ENCODE assay signal across 14 cellular contexts in the genomic region with DNA sequence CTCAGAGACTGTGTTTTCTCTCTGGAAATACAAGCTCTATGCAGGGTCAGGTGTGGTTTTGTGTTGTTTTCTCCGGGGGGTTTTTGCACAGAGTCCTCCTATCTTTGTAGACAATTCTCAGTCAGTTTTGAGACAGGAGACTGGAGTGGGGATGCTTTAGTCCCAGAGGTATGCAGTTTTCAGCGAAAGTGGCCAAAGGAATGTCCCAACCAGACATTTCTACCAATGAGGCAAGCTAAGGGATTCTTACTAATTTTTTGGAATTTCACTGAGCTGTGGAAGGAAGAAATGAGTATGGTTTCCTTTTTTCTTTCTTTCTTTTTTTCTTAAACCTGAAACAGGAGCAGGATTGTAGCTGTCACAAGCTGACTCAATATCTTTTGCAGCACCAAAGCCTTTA. TPM values are rescaled to one million over a fixed set of nuclear protein-coding genes. Genes with fewer than 3 reads are reported as not detected.
DNase-seq lines count a peak whose midpoint lies in the region; ATAC-seq and TF ChIP-seq lines count a peak whose summit lies in the region.
"Had no signal": no experiment of that assay in that cellular context is flagged by ENCODE, and none has a peak within 500 bp of the region (broad histone marks: within the 10 kb centered on the region; RNA-seq: fewer than 3 reads in every experiment).

No MANE protein-coding gene starts in this region.

- DNase-seq in AG08395 (ENCODE audit: low spot score) (peak; percentile 81), esophagus squamous epithelium (lab: John Stamatoyannopoulos, UW) (no peak), non-pigmented ciliary epithelial cell (ENCODE audit: low read depth) (peak; percentile 8), BE2C (no peak), NCI-H510A treated with DMSO at 0.1 percent for 48 hours (lab: John Stamatoyannopoulos, UW) (no peak), NCI-H1436 treated with DMSO at 0.1 percent for 48 hours (lab: John Stamatoyannopoulos, UW) (no peak)
- no peak for DNase-seq in naive thymus-derived CD8-positive, alpha-beta T cell
- DNase-seq: activated T-cell treated with anti-CD3 and anti-CD28 coated beads for 4 hours, MG63, posterior cingulate gyrus, RPMI8226, substantia nigra had no signal

- no peaks in the 10 kb centered on the region for H3K9me3 ChIP-seq in HUES64 (ENCODE audit: insufficient read depth, low read depth, low read length)
- no peaks in the 10 kb centered on the region for H3K9me3 ChIP-seq in esophagus squamous epithelium
- H3K9me3 ChIP-seq in BE2C = no peaks in the 10 kb centered on the region
- H3K9me3 ChIP-seq: MG63 had no signal

- H3K9ac ChIP-seq in HUES64 (ENCODE audit: low read depth, low read length) = peak overlapping the region; percentile 57; the same call in 1 of the 2 replicates

- no peaks in the 10 kb centered on the region for H3K27me3 Mint-ChIP-seq in naive thymus-derived CD8-positive, alpha-beta T cell

- H3K4me3 ChIP-seq in HUES64 (ENCODE audit: low read length) = no peak overlapping the region
- no peak overlapping the region for H3K4me3 ChIP-seq in esophagus squamous epithelium
- H3K4me3 ChIP-seq in BE2C (ENCODE audit: low read depth, low read length) = no peak overlapping the region
- H3K4me3 ChIP-seq: MG63 had no signal

- no peak overlapping the region for H3K4me3 Mint-ChIP-seq in naive thymus-derived CD8-positive, alpha-beta T cell
- H3K4me3 Mint-ChIP-seq: B cell had no signal

- TF ChIP-seq CTCF in esophagus squamous epithelium (IDR thresholded peaks at IDR 0.05) = no peak
- TF ChIP-seq CTCF in BE2C (IDR thresholded peaks at IDR 0.05; ENCODE audit: low read depth, low read length) = no peak

- peaks cover 2 to 8% (median 6%) of the 10 kb centered on the region in 4 donors for H3K4me1 Mint-ChIP-seq in naive thymus-derived CD8-positive, alpha-beta T cell
- H3K4me1 Mint-ChIP-seq: B cell had no signal

- H3K4me1 ChIP-seq in HUES64 (ENCODE audit: insufficient read depth, low read length) (peaks cover 34% of the 10 kb centered on the region), esophagus squamous epithelium (peaks cover 0 to 11% (median 0%) of the 10 kb centered on the region in 3 donors), BE2C (no peaks in the 10 kb centered on the region)

- POLR2A ChIA-PET in naive thymus-derived CD8-positive, alpha-beta T cell (lab: Charles Lee) = no interaction called here

- H3K27me3 ChIP-seq in HUES64 (ENCODE audit: insufficient read depth, low read length) (no peaks in the 10 kb centered on the region), esophagus squamous epithelium (no peaks in the 10 kb centered on the region), BE2C (no peaks in the 10 kb centered on the region)
- H3K27me3 ChIP-seq: MG63 had no signal

- peak overlapping the region; percentile 100 for H3K27ac ChIP-seq in HUES64 (ENCODE audit: low read depth, low read length)
- peak overlapping the region in 3 of 4 donors; percentile 19 to 46 (median 29) for H3K27ac ChIP-seq in esophagus squamous epithelium

- no peaks in the 10 kb centered on the region for H3K36me3 ChIP-seq in HUES64 (ENCODE audit: insufficient read depth, low read length)
- H3K36me3 ChIP-seq in esophagus squamous epithelium = no peaks in the 10 kb centered on the region
- H3K36me3 ChIP-seq in BE2C = no peaks in the 10 kb centered on the region
- H3K36me3 ChIP-seq: MG63 had no signal

- peak overlapping the region in 1 of 10 donors; percentile 13 for H3K27ac Mint-ChIP-seq in naive thymus-derived CD8-positive, alpha-beta T cell
- H3K27ac Mint-ChIP-seq: B cell had no signal

- no peaks in the 10 kb centered on the region for H3K9me3 Mint-ChIP-seq in naive thymus-derived CD8-positive, alpha-beta T cell

- no peaks in the 10 kb centered on the region for H3K36me3 Mint-ChIP-seq in naive thymus-derived CD8-positive, alpha-beta T cell

- ATAC-seq in naive thymus-derived CD8-positive, alpha-beta T cell = no peak

- TF ChIP-seq POLR2A in esophagus squamous epithelium (IDR thresholded peaks at IDR 0.05) = no peak

- WGBS in HUES64 = 94% methylated on average over 2 of the region's 2 CpGs
- 60 to 73% methylated on average over 2 of the region's 2 CpGs for WGBS in esophagus squamous epithelium, 2 donors

- intact Hi-C loops in esophagus squamous epithelium (cut with DNase I) = no loop called here

RNA-seq across cellular contexts. Expression of a gene that starts 35.3 kb away (rescaled TPM):
- polyA plus RNA-seq in HUES64 (2013, experiment 1 of 2) = 27.3 TPM
- polyA plus RNA-seq in HUES64 (2013, experiment 2 of 2) = 28.5 TPM
- total RNA-seq in esophagus squamous epithelium = 100 to 1,000 TPM in 1 of 4 donors, 10 to 100 TPM in 3; 26.1 to 140 (median 41.3) TPM
- 1 to 10 TPM; 7.0 to 7.9 TPM for total RNA-seq in naive thymus-derived CD8-positive, alpha-beta T cell
- 10 to 100 TPM; 11.7 to 23.3 (median 15.7) TPM for polyA plus RNA-seq in naive thymus-derived CD8-positive, alpha-beta T cell
- 5.9 TPM for polyA plus RNA-seq in BE2C (2012; ENCODE audit: insufficient read depth, insufficient read length, low read depth)

Comparison
In these comparisons a context has a peak if more than half of its experiments do, and no peak if none do; other contexts are left out.
1. DNase-seq: peak in AG08395 (single experiment) and non-pigmented ciliary epithelial cell (single experiment); none in esophagus squamous epithelium (single experiment), naive thymus-derived CD8-positive, alpha-beta T cell (0 of 10), BE2C (single experiment), NCI-H510A treated with DMSO at 0.1 percent for 48 hours (single experiment) and NCI-H1436 treated with DMSO at 0.1 percent for 48 hours (single experiment).